ENCODE assay signal across 8 cellular contexts in the genomic region with DNA sequence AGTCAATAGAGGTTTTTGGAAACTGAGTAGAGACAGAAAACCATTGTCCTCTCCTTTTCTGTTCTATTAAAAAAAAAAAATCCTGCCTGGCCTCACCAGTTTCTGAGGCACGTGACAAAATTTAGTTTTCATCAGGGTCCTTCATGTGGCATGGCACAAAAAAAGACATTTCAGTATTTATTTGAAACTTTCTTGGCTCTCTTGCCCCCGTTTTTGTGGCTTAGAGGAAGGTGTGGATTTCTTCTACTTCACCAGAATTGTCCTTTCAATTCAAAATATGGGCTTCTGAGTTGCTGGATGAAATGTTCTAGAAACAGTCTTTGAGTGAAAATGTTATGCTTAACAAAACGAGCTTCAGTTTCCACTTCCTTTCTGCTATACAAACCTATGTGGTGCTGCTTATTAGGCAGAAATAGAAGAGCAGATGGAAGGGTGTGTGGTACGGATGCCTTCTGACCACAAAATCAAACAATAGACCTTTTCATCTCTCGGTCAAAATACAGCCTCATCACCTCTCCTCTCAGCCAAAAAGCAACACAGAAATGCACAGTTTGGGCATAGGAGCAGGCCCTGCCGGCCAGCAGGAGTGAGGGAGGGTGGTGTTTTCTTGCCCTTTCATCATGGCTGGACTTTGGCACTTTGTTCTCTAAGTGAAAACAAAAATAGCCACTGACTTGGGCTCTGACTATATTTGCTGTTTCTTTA.
A peak's percentile ranks its signal among the peaks of the same experiment; 100 is the strongest.
DNase-seq lines count a peak whose midpoint lies in the region; ATAC-seq lines count a peak whose summit lies in the region.

No MANE protein-coding gene starts in this region.

- H4K91ac ChIP-seq in neuronal stem cell (ENCODE audit: low read depth, low read length, poor library complexity) = no peak overlapping the region

- H4K8ac ChIP-seq in neuronal stem cell (ENCODE audit: low read depth, low read length) = no peak overlapping the region

- H3K4me2 ChIP-seq in neuronal stem cell (ENCODE audit: insufficient read depth, low read length, poor library complexity, severe bottlenecking) = no peak overlapping the region

- H2BK15ac ChIP-seq in neuronal stem cell (ENCODE audit: low read length) = no peak overlapping the region

- H3K18ac ChIP-seq in neuronal stem cell (ENCODE audit: low read length) = no peak overlapping the region

- H3K27ac Mint-ChIP-seq in T-helper 2 cell treated with Interferon-gamma antibody and Interleukin-4, amounts not matched to agents 5 μg/mL and 100 μg/mL, for 36 hours = peak overlapping the region; percentile 67

- H3K9ac ChIP-seq in neuronal stem cell (ENCODE audit: low read depth, low read length, poor library complexity) = no peak overlapping the region

- no peak overlapping the region for H3K4ac ChIP-seq in neuronal stem cell (ENCODE audit: low read length)

- peak overlapping the region; percentile 47 for H3K4me3 Mint-ChIP-seq in T-helper 2 cell treated with Interferon-gamma antibody and Interleukin-4, amounts not matched to agents 5 μg/mL and 100 μg/mL, for 36 hours

- H3K79me1 ChIP-seq in neuronal stem cell (ENCODE audit: low read depth, low read length) = no peaks in the 10 kb centered on the region

- no peaks in the 10 kb centered on the region for H3K27me3 ChIP-seq in neuronal stem cell (ENCODE audit: control insufficient read depth in 3 of 3, insufficient read depth in 3 of 3, low read depth in 1 of 3, low read length in 3 of 3)

- H3K27me3 Mint-ChIP-seq in T-helper 2 cell treated with Interferon-gamma antibody and Interleukin-4, amounts not matched to agents 5 μg/mL and 100 μg/mL, for 36 hours (ENCODE audit: low read depth) = peaks cover 67% of the 10 kb centered on the region

- H3K36me3 ChIP-seq in neuronal stem cell (replicated peaks in 1 of 2; ENCODE audit: control insufficient read depth in 2 of 2, insufficient read depth in 2 of 2, low read length in 2 of 2) = no peaks in the 10 kb centered on the region

- peak; percentile 35 for DNase-seq in ELR (ENCODE audit: low read depth)
- no peak for DNase-seq in T-helper 2 cell treated with Interferon-gamma antibody and Interleukin-4, amounts not matched to agents 5 μg/mL and 100 μg/mL, for 36 hours (ENCODE audit: low spot score)
- DNase-seq in myocyte (ENCODE audit: low read depth) = peak; percentile 62
- no peak for DNase-seq in NOMO-1 treated with dmso at 0.1 percent for 144 hours (lab: John Stamatoyannopoulos, UW; ENCODE audit: unreplicated experiment)
- DNase-seq in neuronal stem cell (ENCODE audit: low spot score) = no peak
- no peak for DNase-seq in NAMALWA (ENCODE audit: low spot score)
- no peak for DNase-seq in hepatic stellate cell (ENCODE audit: low spot score)

- no peak overlapping the region for H2AK5ac ChIP-seq in neuronal stem cell (ENCODE audit: low read depth, low read length)

- no peak overlapping the region for H2BK12ac ChIP-seq in neuronal stem cell (ENCODE audit: low read length)

- H3K9me3 Mint-ChIP-seq in T-helper 2 cell treated with Interferon-gamma antibody and Interleukin-4, amounts not matched to agents 5 μg/mL and 100 μg/mL, for 36 hours = no peaks in the 10 kb centered on the region

- no peaks in the 10 kb centered on the region for H3K36me3 Mint-ChIP-seq in T-helper 2 cell treated with Interferon-gamma antibody and Interleukin-4, amounts not matched to agents 5 μg/mL and 100 μg/mL, for 36 hours (ENCODE audit: low read depth)

- H3K23ac ChIP-seq in neuronal stem cell (ENCODE audit: low read depth, low read length, poor library complexity) = no peak overlapping the region

- peaks cover 0 to 1% of the 10 kb centered on the region in 2 donors for H3K9me3 ChIP-seq in neuronal stem cell (replicated peaks in 1 of 2; ENCODE audit: control insufficient read depth in 2 of 2, insufficient read depth in 1 of 2, low read depth in 1 of 2, low read length in 2 of 2)

- no peak overlapping the region for H2AFZ ChIP-seq in neuronal stem cell (ENCODE audit: low read length)

- no peaks in the 10 kb centered on the region for H3K4me1 ChIP-seq in neuronal stem cell (ENCODE audit: control insufficient read depth in 2 of 2, insufficient read depth in 1 of 2, low read depth in 1 of 2, low read length in 2 of 2)

- H3K4me3 ChIP-seq in neuronal stem cell (ENCODE audit: low read length in 2 of 2) = no peak overlapping the region

- H3K14ac ChIP-seq in neuronal stem cell (ENCODE audit: low read length) = no peak overlapping the region

- peaks cover 55% of the 10 kb centered on the region for H3K4me1 Mint-ChIP-seq in T-helper 2 cell treated with Interferon-gamma antibody and Interleukin-4, amounts not matched to agents 5 μg/mL and 100 μg/mL, for 36 hours (ENCODE audit: low read depth)

- no peak overlapping the region for H3K27ac ChIP-seq in neuronal stem cell (replicated peaks; ENCODE audit: low read length)

- no peak overlapping the region for H2BK120ac ChIP-seq in neuronal stem cell (ENCODE audit: low read depth, low read length)

- ATAC-seq in GM21737 (IDR thresholded peaks at IDR 0.05; ENCODE audit: unreplicated experiment) = peak; percentile 47

- WGBS in neuronal stem cell (ENCODE audit: extremely low coverage in 2 of 2, insufficient read length in 2 of 2, insufficient replicate concordance in 1 of 2), 2 donors = no CpG with 5 or more reads among the region's 6 CpGs

- H2BK5ac ChIP-seq in neuronal stem cell (ENCODE audit: low read length) = no peak overlapping the region

Comparison
In these comparisons a context has a peak if more than half of its experiments do, and no peak if none do; other contexts are left out.
1. DNase-seq: peak in ELR (single experiment) and myocyte (single experiment); none in T-helper 2 cell treated with Interferon-gamma antibody and Interleukin-4, amounts not matched to agents 5 μg/mL and 100 μg/mL, for 36 hours (single experiment), NOMO-1 treated with dmso at 0.1 percent for 144 hours (single experiment), neuronal stem cell (single experiment), NAMALWA (single experiment) and hepatic stellate cell (single experiment).